In genomic region chr15:93918806-93919205, GRCh38 we compare ENCODE assay signal across 6 cellular contexts.
DNase-seq lines count a peak whose midpoint lies in the region; ATAC-seq and TF ChIP-seq lines count a peak whose summit lies in the region.
"Not testable (repeated sequence)": the region's sequence is repeated elsewhere in the genome, so short reads cannot be mapped to it uniquely, and the experiment has no call there.

No MANE protein-coding gene starts in this region.

- H2AK5ac ChIP-seq in H9 (ENCODE audit: insufficient read length, low read length) = not testable (repeated sequence)

- H3K14ac ChIP-seq in H9 (ENCODE audit: insufficient read depth, low read length) = not testable (repeated sequence)

- not testable (repeated sequence) for H3K23ac ChIP-seq in H9 (ENCODE audit: insufficient read length, low read depth, low read length)

- not testable (repeated sequence) for H3K4ac ChIP-seq in H9 (ENCODE audit: low read depth, low read length)

- not testable (repeated sequence) for H3K79me2 ChIP-seq in H9 (ENCODE audit: insufficient read depth, low read length); neural progenitor cell (ENCODE audit: low read depth)

- not testable (repeated sequence) for H2BK12ac ChIP-seq in H9 (ENCODE audit: insufficient read length, low read depth, low read length)

- not testable (repeated sequence) for H3K56ac ChIP-seq in H9 (ENCODE audit: insufficient read length, low read depth, low read length)

- H3K4me1 Mint-ChIP-seq in Caco-2 (ENCODE audit: low read depth, unreplicated experiment); neural progenitor cell: not testable (repeated sequence)
- peaks cover 28 to 31% of the 10 kb centered on the region in 2 experiments for H3K4me1 Mint-ChIP-seq in H9
- peaks cover 34% of the 10 kb centered on the region for H3K4me1 Mint-ChIP-seq in WTC11
- peaks cover 15% of the 10 kb centered on the region for H3K4me1 Mint-ChIP-seq in endodermal cell

- H3K79me1 ChIP-seq in H9 (ENCODE audit: insufficient read depth, low read depth, low read length, poor library complexity, severe bottlenecking) = not testable (repeated sequence)

- H3K9me3 Mint-ChIP-seq in Caco-2 (ENCODE audit: unreplicated experiment) (peaks cover 19% of the 10 kb centered on the region), endodermal cell (peaks cover 12% of the 10 kb centered on the region)
- not testable (repeated sequence) for H3K9me3 Mint-ChIP-seq in H9, WTC11, neural progenitor cell

- not testable (repeated sequence) for H3K27ac ChIP-seq in H9 (ENCODE audit: insufficient read length, low read depth, low read length); endodermal cell (ENCODE audit: low read depth, low read length); neural progenitor cell
- peak overlapping the region; percentile 2 for H3K27ac ChIP-seq in iPS-20b (ENCODE audit: low read length)

- H3K36me3 Mint-ChIP-seq in Caco-2 (ENCODE audit: insufficient read depth, unreplicated experiment); H9 (ENCODE audit: insufficient read depth in 1 of 3, low read depth in 3 of 3); WTC11; endodermal cell (ENCODE audit: low read depth); neural progenitor cell: not testable (repeated sequence)

- not testable (repeated sequence) for H4K8ac ChIP-seq in H9 (replicated peaks; ENCODE audit: insufficient read length, low read depth, low read length)

- POLR2A ChIA-PET in Caco-2 (lab: Charles Lee); WTC11 (lab: Charles Lee): not testable (repeated sequence)

- WGBS in H9 (ENCODE audit: extremely low coverage, insufficient read length, low lambda C conversion rate) = no CpG with 5 or more reads among the region's 2 CpGs
- 10 to 55% methylated on average over 1 to 2 of the region's 2 CpGs for WGBS in endodermal cell (ENCODE audit: insufficient coverage in 1 of 2, insufficient read length in 1 of 2), 2 experiments

- H3K27me3 Mint-ChIP-seq in Caco-2 (ENCODE audit: insufficient read depth, unreplicated experiment); H9 (ENCODE audit: low read depth); WTC11 (ENCODE audit: low read depth); endodermal cell (ENCODE audit: insufficient read depth); neural progenitor cell (ENCODE audit: insufficient read depth, low read depth): not testable (repeated sequence)

- ATAC-seq in WTC11 = peak; percentile 77

- not testable (repeated sequence) for H3K9ac ChIP-seq in H9 (ENCODE audit: extremely low read depth, insufficient read length, low read length); endodermal cell (ENCODE audit: extremely low read depth, low read length, poor library complexity, severe bottlenecking); iPS-20b (ENCODE audit: low read depth, low read length); neural progenitor cell

- not testable (repeated sequence) for H2BK5ac ChIP-seq in H9 (ENCODE audit: insufficient read length, low read length)

- H3F3A ChIP-seq in neural progenitor cell (ENCODE audit: low read depth) = not testable (repeated sequence)

- not testable (repeated sequence) for H3K4me3 ChIP-seq in Caco-2 (ENCODE audit: low read depth, low read length); endodermal cell (ENCODE audit: low read length); neural progenitor cell
- peak overlapping the region; percentile 17; the same call in 1 of the 2 replicates for H3K4me3 ChIP-seq in iPS-20b (ENCODE audit: low read length)

- not testable (repeated sequence) for H4K20me1 ChIP-seq in H9 (ENCODE audit: control insufficient read depth, insufficient read depth, insufficient read length); neural progenitor cell (ENCODE audit: low read depth)

- not testable (repeated sequence) for H2BK120ac ChIP-seq in H9 (ENCODE audit: low read depth, low read length, poor library complexity, severe bottlenecking)

- BruUV-seq in Caco-2 (replicated peaks; lab: Mats Ljungman, UMichigan) = not testable (repeated sequence)

- peak in 1 of 2 experiments; percentile 15 for DNase-seq in Caco-2
- DNase-seq in H9; WTC11 (ENCODE audit: low spot score); endodermal cell; neural progenitor cell (ENCODE audit: low spot score): not testable (repeated sequence)

- not testable (repeated sequence) for H3T11ph ChIP-seq in H9 (ENCODE audit: low read length)

- H3K4me2 ChIP-seq in H9 (ENCODE audit: insufficient read depth, insufficient read length, low read length); neural progenitor cell: not testable (repeated sequence)

- not testable (repeated sequence) for H3K18ac ChIP-seq in H9 (ENCODE audit: insufficient read length, low read depth, low read length)

- H2BK15ac ChIP-seq in H9 (ENCODE audit: low read depth, low read length) = not testable (repeated sequence)

- intact Hi-C loops in Caco-2 (cut with micrococcal nuclease; ENCODE audit: unreplicated experiment) = not testable (repeated sequence)

- H4K5ac ChIP-seq in H9 (ENCODE audit: insufficient read length, low read depth, low read length) = not testable (repeated sequence)

- H2BK20ac ChIP-seq in H9 (ENCODE audit: low read depth, low read length, poor library complexity, severe bottlenecking) = not testable (repeated sequence)

- H3K4me3 Mint-ChIP-seq in Caco-2 (ENCODE audit: unreplicated experiment); H9; endodermal cell; neural progenitor cell: not testable (repeated sequence)
- H3K4me3 Mint-ChIP-seq in WTC11 = peak overlapping the region; percentile 3; the same call in 1 of the 2 replicates

- not testable (repeated sequence) for H3K23me2 ChIP-seq in H9 (ENCODE audit: insufficient read length, low read depth, low read length, poor library complexity, severe bottlenecking)

- not testable (repeated sequence) for H3K36me3 ChIP-seq in Caco-2 (ENCODE audit: control insufficient read depth, insufficient read depth, low read length); endodermal cell (ENCODE audit: control insufficient read depth, insufficient read depth, low read length); iPS-20b (ENCODE audit: insufficient read depth, low read depth, low read length); neural progenitor cell

- H3K27ac Mint-ChIP-seq in Caco-2 (ENCODE audit: unreplicated experiment) (peak overlapping the region; percentile 46), H9 (peak overlapping the region in 2 of 3 experiments; percentile 38 to 78; a peak in 3 of 7 replicates), WTC11 (peak overlapping the region; percentile 76), endodermal cell (peak overlapping the region; percentile 28)
- H3K27ac Mint-ChIP-seq in neural progenitor cell = not testable (repeated sequence)

- H4K91ac ChIP-seq in H9 (ENCODE audit: insufficient read length, low read depth, low read length) = not testable (repeated sequence)

- H3K4me1 ChIP-seq in Caco-2; H9 (ENCODE audit: insufficient read depth, low read length); endodermal cell (ENCODE audit: control insufficient read depth, insufficient read depth, low read length): not testable (repeated sequence)
- H3K4me1 ChIP-seq in iPS-20b (ENCODE audit: insufficient read depth, low read length) (peaks cover 11% of the 10 kb centered on the region; the same call in 1 of the 2 replicates), neural progenitor cell (peaks cover 21% of the 10 kb centered on the region)

- H3K9me3 ChIP-seq in Caco-2; H9 (ENCODE audit: control insufficient read depth, low read depth, low read length); iPS-20b (ENCODE audit: insufficient read depth, low read depth, low read length); neural progenitor cell (ENCODE audit: low read depth): not testable (repeated sequence)
- H3K9me3 ChIP-seq in endodermal cell (ENCODE audit: control insufficient read depth, low read length) = peaks cover 24% of the 10 kb centered on the region

- H2AFZ ChIP-seq in H9 (ENCODE audit: low read length) = not testable (repeated sequence)
- H2AFZ ChIP-seq in neural progenitor cell (replicated peaks) = peak overlapping the region; percentile 96

- not testable (repeated sequence) for TF ChIP-seq CTCF in Caco-2 (IDR thresholded peaks at IDR 0.05; ENCODE audit: insufficient read depth in 1 of 2, low read depth in 1 of 2, low read length in 1 of 2, severe bottlenecking in 1 of 2, unreplicated experiment in 1 of 2); H9 (conservative IDR thresholded peaks at IDR 0.05); WTC11 (IDR thresholded peaks at IDR 0.05); endodermal cell (conservative IDR thresholded peaks at IDR 0.05); neural progenitor cell (IDR thresholded peaks at IDR 0.05)

- CTCF ChIA-PET in Caco-2 (lab: Charles Lee) = not testable (repeated sequence)
- CTCF ChIA-PET in WTC11 (lab: Charles Lee) = interaction anchor here (1.0 to 1.6 kb wide), 2 partner anchors 56 to 201 kb away, joined by 5 to 7 read pairs; no protein-coding TSS in a partner anchor

- not testable (repeated sequence) for H3K27me3 ChIP-seq in Caco-2 (replicated peaks; ENCODE audit: control insufficient read depth, insufficient read depth, low read length); H9 (ENCODE audit: insufficient read depth, low read length); endodermal cell (ENCODE audit: control insufficient read depth, insufficient read depth, low read length, poor library complexity, severe bottlenecking); iPS-20b (ENCODE audit: insufficient read depth, low read length); neural progenitor cell
